Comparison of ENCODE assay signal across 21 cellular contexts in genomic region chr11:75800136-75800675, GRCh38. TPM values are rescaled to one million over a fixed set of nuclear protein-coding genes. Genes with fewer than 3 reads are reported as not detected.
A peak's percentile ranks its signal among the peaks of the same experiment; 100 is the strongest.
DNase-seq lines count a peak whose midpoint lies in the region; ATAC-seq, FAIRE-seq and TF ChIP-seq lines count a peak whose summit lies in the region.
"Had no signal": no experiment of that assay in that cellular context is flagged by ENCODE, and none has a peak within 500 bp of the region (broad histone marks: within the 10 kb centered on the region; RNA-seq: fewer than 3 reads in every experiment).

No MANE protein-coding gene starts in this region.

- no peaks in the 10 kb centered on the region for H3K9me3 Mint-ChIP-seq in CD4-positive, alpha-beta T cell

- peaks cover 27% of the 10 kb centered on the region for H3K4me1 Mint-ChIP-seq in CD4-positive, alpha-beta T cell (ENCODE audit: low read depth)

- TF ChIP-seq POLR2A in spleen (IDR thresholded peaks at IDR 0.05), result no peak

- no peaks in the 10 kb centered on the region for H4K20me1 ChIP-seq in BLaER1
- no peaks in the 10 kb centered on the region for H4K20me1 ChIP-seq in BLaER1 treated with 17β-estradiol and CSF1 and Interleukin-3, amounts not matched to agents 10 nM and 100 nM

- H3K27ac ChIP-seq in BLaER1 (no peak overlapping the region), kidney (ENCODE audit: low read depth in 2 of 2, low read length in 2 of 2) (no peak overlapping the region), spleen (no peak overlapping the region)
- H3K27ac ChIP-seq in BLaER1 treated with 17β-estradiol and CSF1 and Interleukin-3, amounts not matched to agents 10 nM and 100 nM, result no peak overlapping the region
- H3K27ac ChIP-seq in CD4-positive, alpha-beta T cell (ENCODE audit: low read depth, low read length), result no peak overlapping the region
- H3K27ac ChIP-seq: GM23248 had no signal

- H3K4me2 ChIP-seq in BLaER1, result peak overlapping the region; percentile 70
- H3K4me2 ChIP-seq in BLaER1 treated with 17β-estradiol and CSF1 and Interleukin-3, amounts not matched to agents 10 nM and 100 nM, result peak overlapping the region in 10 of 11 experiments; percentile 58 to 79 (median 69); a peak in 17 of 22 replicates

- intact Hi-C loops in kidney (cut with DNase I), result no loop called here
- intact Hi-C loops in spleen (cut with DNase I; ENCODE audit: low total_unique reads), result loop anchor here (10.0 kb wide), 1 partner anchor 355 kb away; no protein-coding TSS in a partner anchor
- intact Hi-C loops in CD4-positive, alpha-beta T cell (cut with DNase I, micrococcal nuclease), result loop anchor here in 1 of 2 experiments (5.0 kb wide), 1 partner anchor 517 kb away; no protein-coding TSS in a partner anchor

- no peak overlapping the region for H3K4me3 Mint-ChIP-seq in CD4-positive, alpha-beta T cell

- H3K9ac ChIP-seq in BLaER1 (no peak overlapping the region), kidney (ENCODE audit: low read length in 2 of 2) (no peak overlapping the region)
- no peak overlapping the region for H3K9ac ChIP-seq in BLaER1 treated with 17β-estradiol and CSF1 and Interleukin-3, amounts not matched to agents 10 nM and 100 nM
- H3K9ac ChIP-seq: GM23248 had no signal

- CTCF ChIA-PET in CD4-positive, alpha-beta T cell (lab: Charles Lee), result interaction anchor here (1.7 kb wide), 1 partner anchor 97 kb away, joined by 3 read pairs; no protein-coding TSS in a partner anchor

- no peaks in the 10 kb centered on the region for H3K27me3 Mint-ChIP-seq in CD4-positive, alpha-beta T cell

- peak; percentile 36 for DNase-seq in kidney
- peak; percentile 68 for DNase-seq in spleen
- no peak for DNase-seq in NCI-H2171 (lab: John Stamatoyannopoulos, UW)
- DNase-seq in CD4-positive, alpha-beta T cell, result no peak
- DNase-seq: DMS153; DND-41; GM23248; H7; IMR-90; KG1; MM.1S; NCI-H2029; NCI-H446 treated with DMSO at 0.1 percent for 48 hours; NCI-H526; NCI-H82; NK-92 treated with Interleukin-12 subunit alpha and Interleukin-12 subunit beta, amount 100 ng/mL, for 24 hours; RPMI8226; SHP77 had no signal

- no peak for ATAC-seq in activated CD4-positive, CD25-positive, alpha-beta regulatory T cell treated with anti-CD3 and anti-CD28 coated beads, Interleukin-2, amount 50 U/mL, for 24 hours
- no peak for ATAC-seq in CD4-positive, alpha-beta T cell (ENCODE audit: poor library complexity)

- no peak for TF ChIP-seq CTCF in kidney (IDR thresholded peaks at IDR 0.05; ENCODE audit: borderline replicate concordance, extremely low read depth, insufficient read depth)
- no peak for TF ChIP-seq CTCF in spleen (IDR thresholded peaks at IDR 0.05 in 8 of 11, conservative IDR thresholded peaks at IDR 0.05 in 3 of 11)
- TF ChIP-seq CTCF in CD4-positive, alpha-beta T cell (IDR thresholded peaks at IDR 0.05), result no peak

- H3K27ac Mint-ChIP-seq in CD4-positive, alpha-beta T cell, result no peak overlapping the region

- H3K4me1 ChIP-seq in BLaER1 (peaks cover 38% of the 10 kb centered on the region), kidney (ENCODE audit: control insufficient read depth in 1 of 2, insufficient read depth in 1 of 2, low read depth in 1 of 2, low read length in 2 of 2) (peaks cover 0 to 4% of the 10 kb centered on the region in 2 donors), spleen (peaks cover 4 to 28% (median 18%) of the 10 kb centered on the region in 6 donors)
- peaks cover 36 to 44% (median 40%) of the 10 kb centered on the region in 10 experiments for H3K4me1 ChIP-seq in BLaER1 treated with 17β-estradiol and CSF1 and Interleukin-3, amounts not matched to agents 10 nM and 100 nM

- H3K4me3 ChIP-seq in BLaER1 (no peak overlapping the region), kidney (ENCODE audit: low read length in 2 of 2) (no peak overlapping the region), spleen (no peak overlapping the region)
- no peak overlapping the region for H3K4me3 ChIP-seq in BLaER1 treated with 17β-estradiol and CSF1 and Interleukin-3, amounts not matched to agents 10 nM and 100 nM
- H3K4me3 ChIP-seq: GM23248 had no signal

- no peaks in the 10 kb centered on the region for H3K27me3 ChIP-seq in BLaER1
- H3K27me3 ChIP-seq in BLaER1 treated with 17β-estradiol and CSF1 and Interleukin-3, amounts not matched to agents 10 nM and 100 nM, result no peaks in the 10 kb centered on the region
- no peaks in the 10 kb centered on the region for H3K27me3 ChIP-seq in spleen (replicated peaks in 1 of 7)
- no peaks in the 10 kb centered on the region for H3K27me3 ChIP-seq in CD4-positive, alpha-beta T cell (ENCODE audit: control insufficient read depth, insufficient read depth, low read length)

- POLR2A ChIA-PET in CD4-positive, alpha-beta T cell (lab: Charles Lee), result no interaction called here

- H3K36me3 ChIP-seq in BLaER1 (no peaks in the 10 kb centered on the region), kidney (ENCODE audit: control insufficient read depth in 1 of 2, insufficient read depth in 2 of 2, low read length in 2 of 2) (no peaks in the 10 kb centered on the region), spleen (peaks cover 0 to 62% (median 0%) of the 10 kb centered on the region in 6 donors)
- no peaks in the 10 kb centered on the region for H3K36me3 ChIP-seq in BLaER1 treated with 17β-estradiol and CSF1 and Interleukin-3, amounts not matched to agents 10 nM and 100 nM

- 95 to 97% (median 95%) methylated on average over 7 to 8 of the region's 8 CpGs for WGBS in spleen, 5 donors

- H3K9me3 ChIP-seq in BLaER1 (no peaks in the 10 kb centered on the region), kidney (ENCODE audit: control insufficient read depth in 1 of 2, low read length in 2 of 2) (no peaks in the 10 kb centered on the region), spleen (no peaks in the 10 kb centered on the region)
- no peaks in the 10 kb centered on the region for H3K9me3 ChIP-seq in BLaER1 treated with 17β-estradiol and CSF1 and Interleukin-3, amounts not matched to agents 10 nM and 100 nM (replicated peaks in 1 of 11)
- H3K9me3 ChIP-seq in CD4-positive, alpha-beta T cell (ENCODE audit: control insufficient read depth, low read length), result no peaks in the 10 kb centered on the region

- no peak for FAIRE-seq in kidney (lab: Jason Lieb, UNC)

- H3K36me3 Mint-ChIP-seq in CD4-positive, alpha-beta T cell (ENCODE audit: low read depth), result no peaks in the 10 kb centered on the region

RNA-seq across cellular contexts. Expression of gene UVRAG, which starts 14.8 kb away (rescaled TPM):
- 27.9 TPM for total RNA-seq in kidney
- 7.2 TPM for polyA plus RNA-seq in kidney (ENCODE audit: insufficient read depth, low read depth, low replicate concordance)
- 10 to 100 TPM; 35.0 to 80.8 (median 58.8) TPM for total RNA-seq in spleen
- 10 to 100 TPM; 13.8 to 15.7 (median 14.8) TPM for polyA plus RNA-seq in spleen
- 10 to 100 TPM; 16.5 to 19.5 TPM for total RNA-seq in CD4-positive, alpha-beta T cell

RNA-seq across cellular contexts. Expression of gene DGAT2, which starts 31.6 kb away (rescaled TPM):
- total RNA-seq in kidney (1.4 TPM), spleen (10 to 100 TPM; 14.1 to 71.7 (median 22.5) TPM)
- polyA plus RNA-seq in kidney (ENCODE audit: insufficient read depth, low read depth, low replicate concordance) (7.0 TPM), spleen (1 to 10 TPM; 3.5 to 9.5 (median 6.4) TPM)
- total RNA-seq in CD4-positive, alpha-beta T cell, result under 1 TPM; 0.19 to 0.25 TPM

Comparison
In these comparisons a context has a peak if more than half of its experiments do, and no peak if none do; other contexts are left out.
1. DNase-seq: peak in kidney (single experiment) and spleen (single experiment); none in NCI-H2171 (single experiment) and CD4-positive, alpha-beta T cell (0 of 10).